ENCODE assay signal across 19 cellular contexts in the genomic region with DNA sequence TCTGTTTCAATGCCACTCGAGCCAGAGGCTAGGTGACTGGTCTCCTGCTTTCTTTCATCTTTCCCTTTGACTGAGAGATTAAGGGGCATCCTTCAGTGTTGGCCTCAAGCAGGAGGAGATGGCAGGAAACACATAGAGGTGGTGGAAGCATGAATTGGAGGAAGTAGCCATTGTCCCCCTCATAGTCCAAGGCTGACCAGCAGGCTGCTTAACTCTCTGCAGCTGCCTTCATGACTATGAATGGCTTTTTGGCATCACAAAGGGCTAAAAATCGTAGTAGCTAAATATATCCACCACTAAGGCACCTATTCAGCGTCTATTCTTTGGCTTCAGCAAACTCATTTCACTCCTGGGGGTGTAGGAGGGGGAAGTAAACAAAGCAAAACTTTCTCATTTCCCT. TPM values are rescaled to one million over a fixed set of nuclear protein-coding genes. Genes with fewer than 3 reads are reported as not detected.
DNase-seq lines count a peak whose midpoint lies in the region; ATAC-seq and TF ChIP-seq lines count a peak whose summit lies in the region.
"Had no signal": no experiment of that assay in that cellular context is flagged by ENCODE, and none has a peak within 500 bp of the region (broad histone marks: within the 10 kb centered on the region; RNA-seq: fewer than 3 reads in every experiment).

No MANE protein-coding gene starts in this region.

- H3K27ac ChIP-seq in HUES48 (ENCODE audit: low read depth, low read length) (peak overlapping the region; percentile 46), dorsolateral prefrontal cortex (peak overlapping the region in 33 of 59 donors; percentile 10 to 97 (median 84)), iPS-20b (ENCODE audit: low read length) (peak overlapping the region; percentile 23)
- H3K27ac ChIP-seq: BLaER1, GM23248, KMS-11 had no signal

- H3K9ac ChIP-seq in HUES48 (ENCODE audit: low read depth, low read length) (no peak overlapping the region), iPS-20b (ENCODE audit: low read depth, low read length) (no peak overlapping the region; the same call in 1 of the 2 replicates)
- H3K9ac ChIP-seq: BLaER1, GM23248, KMS-11 had no signal

- intact Hi-C loops in dorsolateral prefrontal cortex (cut with DNase I) = no loop called here
- intact Hi-C loops in mucosa of descending colon (cut with DNase I, micrococcal nuclease) = no loop called here

- TF ChIP-seq CTCF in dorsolateral prefrontal cortex (IDR thresholded peaks at IDR 0.05 in 54 of 56, conservative IDR thresholded peaks at IDR 0.05 in 2 of 56; ENCODE audit: low read depth in 1 of 56, partially characterized antibody in 56 of 56) (no peak), mucosa of descending colon (IDR thresholded peaks at IDR 0.05) (no peak), BE2C (IDR thresholded peaks at IDR 0.05; ENCODE audit: low read depth, low read length) (no peak)

- DNase-seq in dorsolateral prefrontal cortex = no peak
- no peak for DNase-seq in mucosa of descending colon
- no peak for DNase-seq in BE2C
- no peak for DNase-seq in GM19240 (ENCODE audit: insufficient read length, low spot score)
- DNase-seq: ACHN; AML-193; CD4-positive, CD25-positive, alpha-beta regulatory T cell; CD8-positive, alpha-beta memory T cell; COR-L47; DMS 273 treated with DMSO at 0.1 percent for 48 hours; DMS53; DND-41; EL; GM23248; H7 had no signal

- H3K36me3 ChIP-seq in HUES48 (ENCODE audit: control insufficient read depth, insufficient read depth, low read length) = no peaks in the 10 kb centered on the region
- H3K36me3 ChIP-seq in iPS-20b (ENCODE audit: insufficient read depth, low read depth, low read length) = no peaks in the 10 kb centered on the region
- H3K36me3 ChIP-seq in mucosa of descending colon (ENCODE audit: low read depth) = no peaks in the 10 kb centered on the region
- no peaks in the 10 kb centered on the region for H3K36me3 ChIP-seq in BE2C
- H3K36me3 ChIP-seq: BLaER1 had no signal

- H3K4me3 ChIP-seq in HUES48 (ENCODE audit: low read depth, low read length) = no peak overlapping the region
- no peak overlapping the region for H3K4me3 ChIP-seq in dorsolateral prefrontal cortex
- no peak overlapping the region for H3K4me3 ChIP-seq in iPS-20b (ENCODE audit: low read length)
- H3K4me3 ChIP-seq in mucosa of descending colon = no peak overlapping the region
- no peak overlapping the region for H3K4me3 ChIP-seq in BE2C (ENCODE audit: low read depth, low read length)
- H3K4me3 ChIP-seq: BLaER1, GM23248 had no signal

- no peak for ATAC-seq in mucosa of descending colon

- H3K9me3 ChIP-seq in HUES48 (ENCODE audit: control insufficient read depth, insufficient read depth, low read length) (peaks cover 5% of the 10 kb centered on the region), iPS-20b (ENCODE audit: insufficient read depth, low read depth, low read length) (peaks cover 5% of the 10 kb centered on the region; the same call in 1 of the 2 replicates), mucosa of descending colon (no peaks in the 10 kb centered on the region), BE2C (no peaks in the 10 kb centered on the region)

- H3K27me3 ChIP-seq in HUES48 (ENCODE audit: control insufficient read depth, insufficient read depth, low read length) (no peaks in the 10 kb centered on the region), dorsolateral prefrontal cortex (peaks cover 0 to 28% (median 0%) of the 10 kb centered on the region in 45 donors), iPS-20b (ENCODE audit: insufficient read depth, low read length) (peaks cover 5% of the 10 kb centered on the region), BE2C (no peaks in the 10 kb centered on the region)
- H3K27me3 ChIP-seq: BLaER1 had no signal

- H3K4me1 ChIP-seq in HUES48 (ENCODE audit: control insufficient read depth, insufficient read depth, low read length) = peaks cover 21% of the 10 kb centered on the region
- H3K4me1 ChIP-seq in iPS-20b (ENCODE audit: insufficient read depth, low read length) = peaks cover 16% of the 10 kb centered on the region; the same call in 1 of the 2 replicates
- no peaks in the 10 kb centered on the region for H3K4me1 ChIP-seq in mucosa of descending colon (ENCODE audit: low read depth)
- H3K4me1 ChIP-seq in BE2C = no peaks in the 10 kb centered on the region

RNA-seq across cellular contexts. Expression of a gene that starts 7.0 kb away (rescaled TPM):
- total RNA-seq in dorsolateral prefrontal cortex (100 to 1,000 TPM in 5 of 120 experiments, 10 to 100 TPM in 114, 1 to 10 TPM in 1; 9.0 to 172 (median 40.6) TPM), mucosa of descending colon (10 to 100 TPM; 26.0 to 29.4 (median 28.6) TPM)
- 8.0 TPM for polyA plus RNA-seq in BE2C (2012; ENCODE audit: insufficient read depth, insufficient read length, low read depth)
- total RNA-seq: GM23248 had no signal
- polyA plus RNA-seq: GM23248 had no signal

Comparison
In these comparisons a context has a peak if more than half of its experiments do, and no peak if none do; other contexts are left out.
1. H3K27ac ChIP-seq: peak in every context shown above with its lines; median percentile 84 in dorsolateral prefrontal cortex; 46 in HUES48; 23 in iPS-20b.